In genomic region chr15:48493084-48493762, GRCh38 we compare ENCODE assay signal across 11 cellular contexts.
DNase-seq lines count a peak whose midpoint lies in the region; ATAC-seq and TF ChIP-seq lines count a peak whose summit lies in the region.
"Had no signal": no experiment of that assay in that cellular context is flagged by ENCODE, and none has a peak within 500 bp of the region (broad histone marks: within the 10 kb centered on the region; RNA-seq: fewer than 3 reads in every experiment).

No MANE protein-coding gene starts in this region.

- no peaks in the 10 kb centered on the region for H3K9me3 ChIP-seq in MM.1S (replicated peaks; ENCODE audit: insufficient read depth, low read length)
- H3K9me3 ChIP-seq in endodermal cell (ENCODE audit: control insufficient read depth, low read length) = no peaks in the 10 kb centered on the region
- no peaks in the 10 kb centered on the region for H3K9me3 ChIP-seq in mesodermal cell (ENCODE audit: control insufficient read depth, low read length)
- H3K9me3 ChIP-seq in thyroid gland = no peaks in the 10 kb centered on the region
- no peaks in the 10 kb centered on the region for H3K9me3 ChIP-seq in HAP-1

- intact Hi-C loops in thyroid gland (cut with DNase I) = no loop called here

- no peaks in the 10 kb centered on the region for H3K9me2 ChIP-seq in MM.1S (replicated peaks; ENCODE audit: insufficient read depth, low read length)

- H3K4me2 ChIP-seq in MM.1S (ENCODE audit: low read depth, low read length) = peak overlapping the region; percentile 56

- peak overlapping the region; percentile 13; the same call in 1 of the 2 replicates for H3K4me3 ChIP-seq in MM.1S (ENCODE audit: low read length)
- H3K4me3 ChIP-seq in endodermal cell (ENCODE audit: low read length) = no peak overlapping the region
- no peak overlapping the region for H3K4me3 ChIP-seq in mesodermal cell (ENCODE audit: extremely low read depth, insufficient read depth, low read length, poor library complexity, severe bottlenecking)
- H3K4me3 ChIP-seq in thyroid gland (replicated peaks in 1 of 3) = no peak overlapping the region
- no peak overlapping the region for H3K4me3 ChIP-seq in HAP-1

- H3K27me3 ChIP-seq in MM.1S (replicated peaks; ENCODE audit: insufficient read depth, low read length) = no peaks in the 10 kb centered on the region
- no peaks in the 10 kb centered on the region for H3K27me3 ChIP-seq in endodermal cell (ENCODE audit: control insufficient read depth, insufficient read depth, low read length, poor library complexity, severe bottlenecking)
- H3K27me3 ChIP-seq in thyroid gland = no peaks in the 10 kb centered on the region
- H3K27me3 ChIP-seq in HAP-1 (ENCODE audit: low read depth) = no peaks in the 10 kb centered on the region

- no peaks in the 10 kb centered on the region for H3K36me3 Mint-ChIP-seq in endodermal cell (ENCODE audit: low read depth)

- TF ChIP-seq CTCF in MM.1S (IDR thresholded peaks at IDR 0.05; ENCODE audit: low read length) (no peak), endodermal cell (conservative IDR thresholded peaks at IDR 0.05) (no peak), thyroid gland (IDR thresholded peaks at IDR 0.05) (no peak)

- H3K4me3 Mint-ChIP-seq in endodermal cell = no peak overlapping the region

- TF ChIP-seq POLR2A in thyroid gland (IDR thresholded peaks at IDR 0.05) = no peak

- peak; percentile 84 for DNase-seq in A172 (ENCODE audit: low spot score)
- no peak for DNase-seq in MM.1S
- no peak for DNase-seq in endodermal cell
- no peak for DNase-seq in thyroid gland
- DNase-seq in HAP-1 (ENCODE audit: low spot score in 2 of 2) = no peak
- DNase-seq in ecto neural progenitor cell (ENCODE audit: low spot score) = no peak
- DNase-seq: 8988T, mesendoderm, NCI-H774 had no signal

- peaks cover 11% of the 10 kb centered on the region; the same call in 1 of the 2 replicates for H3K4me1 ChIP-seq in MM.1S (ENCODE audit: low read length)
- no peaks in the 10 kb centered on the region for H3K4me1 ChIP-seq in endodermal cell (ENCODE audit: control insufficient read depth, insufficient read depth, low read length)
- peaks cover 11% of the 10 kb centered on the region for H3K4me1 ChIP-seq in mesodermal cell (ENCODE audit: control insufficient read depth, insufficient read depth, low read length, poor library complexity, severe bottlenecking)
- H3K4me1 ChIP-seq in thyroid gland = no peaks in the 10 kb centered on the region
- H3K4me1 ChIP-seq in HAP-1 = peaks cover 3% of the 10 kb centered on the region; the same call in 1 of the 2 replicates

- H2AFZ ChIP-seq in MM.1S (ENCODE audit: low read length) = peak overlapping the region; percentile 53

- H3K9ac ChIP-seq in MM.1S (ENCODE audit: low read length) (no peak overlapping the region; the same call in 1 of the 2 replicates), endodermal cell (ENCODE audit: extremely low read depth, low read length, poor library complexity, severe bottlenecking) (no peak overlapping the region)

- H3K36me3 ChIP-seq in MM.1S (replicated peaks; ENCODE audit: insufficient read depth, low read length) = no peaks in the 10 kb centered on the region
- peaks cover 11% of the 10 kb centered on the region for H3K36me3 ChIP-seq in endodermal cell (ENCODE audit: control insufficient read depth, insufficient read depth, low read length)
- H3K36me3 ChIP-seq in mesodermal cell (ENCODE audit: control insufficient read depth, insufficient read depth, low read length) = peaks cover 50% of the 10 kb centered on the region
- peaks cover 29 to 49% of the 10 kb centered on the region in 2 donors for H3K36me3 ChIP-seq in thyroid gland
- no peaks in the 10 kb centered on the region; the same call in 1 of the 2 replicates for H3K36me3 ChIP-seq in HAP-1 (replicated peaks)

- H3K4me1 Mint-ChIP-seq in endodermal cell = no peaks in the 10 kb centered on the region

- H3K27ac Mint-ChIP-seq in endodermal cell = peak overlapping the region; percentile 48

- in situ Hi-C loops in HAP-1 (cut with MboI; ENCODE audit: low sequenced_read_pairs) = no loop called here

- ATAC-seq in GM19467 (IDR thresholded peaks at IDR 0.05; ENCODE audit: unreplicated experiment) = no peak

- no peaks in the 10 kb centered on the region for H3K79me2 ChIP-seq in MM.1S (ENCODE audit: low read length)

- no peaks in the 10 kb centered on the region for H3K9me3 Mint-ChIP-seq in endodermal cell

- H4K20me1 ChIP-seq in MM.1S (ENCODE audit: insufficient read depth, low read length) = no peaks in the 10 kb centered on the region

- H3F3A ChIP-seq in MM.1S (ENCODE audit: insufficient read depth, low read length) = no peaks in the 10 kb centered on the region

- no peaks in the 10 kb centered on the region for H3K27me3 Mint-ChIP-seq in endodermal cell (ENCODE audit: insufficient read depth)

- peak overlapping the region; percentile 3; the same call in 1 of the 2 replicates for H3K27ac ChIP-seq in MM.1S (ENCODE audit: low read length)
- no peak overlapping the region for H3K27ac ChIP-seq in endodermal cell (ENCODE audit: low read depth, low read length)
- H3K27ac ChIP-seq in mesodermal cell (ENCODE audit: low read depth, low read length, severe bottlenecking) = peak overlapping the region; percentile 68
- H3K27ac ChIP-seq in thyroid gland = no peak overlapping the region

- WGBS in endodermal cell (ENCODE audit: insufficient coverage in 1 of 2, insufficient read length in 1 of 2), 2 experiments = 95% methylated on average over 1 of the region's 1 CpG; no CpG with 5 or more reads in 1 of the 2 experiments
- no CpG with 5 or more reads among the region's 1 CpG for WGBS in mesodermal cell (ENCODE audit: insufficient coverage in 2 of 2), 2 experiments
- WGBS in thyroid gland, 2 donors = 77 to 95% methylated on average over 1 of the region's 1 CpG

Comparison
In these comparisons a context has a peak if more than half of its experiments do, and no peak if none do; other contexts are left out.
1. H3K27ac ChIP-seq: peak in MM.1S (single experiment) and mesodermal cell (single experiment); none in endodermal cell (single experiment) and thyroid gland (0 of 3).